33 cellular contexts compared by ENCODE assay signal in the genomic region with DNA sequence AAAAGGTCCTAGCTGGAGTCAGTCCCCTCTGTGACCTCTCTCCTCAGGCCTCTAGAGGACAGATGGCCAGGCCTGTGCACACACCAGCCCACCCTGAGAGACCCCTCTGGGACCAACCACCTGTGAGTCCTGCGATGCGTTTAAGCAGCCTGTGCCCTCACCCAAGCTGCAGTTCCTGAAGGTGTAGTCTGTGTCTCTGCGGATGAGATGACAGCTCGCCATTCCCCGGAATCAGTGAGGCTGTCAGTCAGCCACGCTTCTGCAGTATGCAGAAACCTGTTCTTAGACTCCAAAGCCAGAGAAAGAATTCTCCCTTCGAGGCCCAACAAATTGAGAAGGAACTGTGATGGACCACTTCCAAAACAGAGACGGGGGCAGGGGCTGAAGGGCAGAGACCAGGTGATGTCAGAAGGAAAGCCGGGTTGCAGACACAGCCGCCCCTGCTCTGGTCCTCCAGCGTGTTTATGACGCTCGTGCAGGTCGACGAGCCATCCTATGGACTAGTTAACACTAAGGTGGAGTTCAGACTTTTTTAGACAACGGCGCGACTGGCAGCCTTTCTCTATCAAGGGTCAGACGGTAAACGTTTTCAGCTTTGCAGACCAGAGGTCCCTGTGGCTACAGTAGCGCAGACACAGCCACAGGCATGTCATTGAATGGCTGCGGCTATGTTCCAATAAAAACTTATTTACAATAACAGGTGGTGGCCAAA. TPM values are rescaled to one million over a fixed set of nuclear protein-coding genes. Genes with fewer than 3 reads are reported as not detected.
DNase-seq lines count a peak whose midpoint lies in the region; ATAC-seq, FAIRE-seq and TF ChIP-seq lines count a peak whose summit lies in the region.
"Had no signal": no experiment of that assay in that cellular context is flagged by ENCODE, and none has a peak within 500 bp of the region (broad histone marks: within the 10 kb centered on the region; RNA-seq: fewer than 3 reads in every experiment).

No MANE protein-coding gene starts in this region.

- peaks cover 94% of the 10 kb centered on the region for H3K36me3 Mint-ChIP-seq in stimulated activated effector memory CD8-positive, alpha-beta T cell treated with anti-CD3 and anti-CD28 coated beads, Interleukin-12 subunit alpha, Interleukin-12 subunit beta, amount 100 ng/mL, for 72 hours
- H3K36me3 Mint-ChIP-seq: natural killer cell had no signal

- H3K4me1 ChIP-seq in A549 (peaks cover 36% of the 10 kb centered on the region), MM.1S (ENCODE audit: low read length) (0 out of 2 replicates have a peak, but pooled peaks cover 3% of the 10 kb centered on the region), mammary epithelial cell (ENCODE audit: insufficient read depth, low read length) (no peaks in the 10 kb centered on the region)
- H3K4me1 ChIP-seq: vagina had no signal

- H3K27ac ChIP-seq in A549 (peak overlapping the region in 1 of 2 experiments; percentile 72; a peak in 3 of 6 replicates), MM.1S (ENCODE audit: low read length) (no peak overlapping the region), mammary epithelial cell (ENCODE audit: insufficient read depth, low read depth, low read length) (no peak overlapping the region)
- H3K27ac ChIP-seq: BLaER1 treated with 17β-estradiol and CSF1 and Interleukin-3, amounts not matched to agents 10 nM and 100 nM; heart left ventricle; SK-N-MC; thoracic aorta; vagina had no signal

- no peaks in the 10 kb centered on the region for H4K20me1 ChIP-seq in MM.1S (ENCODE audit: insufficient read depth, low read length)
- no peaks in the 10 kb centered on the region for H4K20me1 ChIP-seq in mammary epithelial cell (ENCODE audit: insufficient read depth, low read length)

- H3K27me3 ChIP-seq in MM.1S (replicated peaks; ENCODE audit: insufficient read depth, low read length) (no peaks in the 10 kb centered on the region), mammary epithelial cell (ENCODE audit: insufficient read depth, low read length) (no peaks in the 10 kb centered on the region)
- H3K27me3 ChIP-seq: BLaER1 treated with 17β-estradiol and CSF1 and Interleukin-3, amounts not matched to agents 10 nM and 100 nM; heart left ventricle; vagina had no signal

- POLR2A ChIA-PET in A549 (lab: Yijun Ruan, JAX): interaction anchor here (1.4 kb wide), 1 partner anchor 13 kb away, joined by 3 read pairs; no protein-coding TSS in a partner anchor

- TF ChIP-seq CTCF in A549 (IDR thresholded peaks at IDR 0.05) (no peak), MM.1S (IDR thresholded peaks at IDR 0.05; ENCODE audit: low read length) (no peak), mammary epithelial cell (conservative IDR thresholded peaks at IDR 0.05 in 1 of 2, IDR thresholded peaks at IDR 0.05 in 1 of 2; ENCODE audit: extremely low read depth in 1 of 2, insufficient read depth in 1 of 2, low read depth in 1 of 2, low read length in 2 of 2) (no peak)

- TF ChIP-seq RAD21 in A549 (conservative IDR thresholded peaks at IDR 0.05 in 1 of 2, IDR thresholded peaks at IDR 0.05 in 1 of 2): no peak

- 94% methylated on average over 16 of the region's 22 CpGs for WGBS in A549 (ENCODE audit: missing lambda C conversion rate)
- 95% methylated on average over 21 of the region's 22 CpGs for WGBS in mammary epithelial cell (ENCODE audit: low coverage, missing lambda C conversion rate)

- H3K4me2 ChIP-seq in A549 (peak overlapping the region; percentile 73; the same call in 2 of the 3 replicates), MM.1S (ENCODE audit: low read depth, low read length) (no peak overlapping the region), mammary epithelial cell (ENCODE audit: insufficient read depth, low read depth, low read length) (no peak overlapping the region)
- H3K4me2 ChIP-seq: BLaER1 treated with 17β-estradiol and CSF1 and Interleukin-3, amounts not matched to agents 10 nM and 100 nM; GM23338 had no signal

- ATAC-seq in A549 (no peak), GM21737 (IDR thresholded peaks at IDR 0.05; ENCODE audit: unreplicated experiment) (no peak)
- no peak for ATAC-seq in stimulated activated effector memory CD8-positive, alpha-beta T cell treated with anti-CD3 and anti-CD28 coated beads, Interleukin-12 subunit alpha, Interleukin-12 subunit beta, amount 100 ng/mL, for 72 hours
- ATAC-seq: activated CD4-positive, CD25-positive, alpha-beta regulatory T cell treated with anti-CD3 and anti-CD28 coated beads, Interleukin-2, amount 50 U/mL, for 24 hours; esophagus mucosa; GM23338; heart left ventricle; left ventricle myocardium superior; natural killer cell; PC-3 had no signal

- H2AFZ ChIP-seq in MM.1S (ENCODE audit: low read length): no peak overlapping the region
- H2AFZ ChIP-seq in mammary epithelial cell (ENCODE audit: low read depth, low read length): no peak overlapping the region
- H2AFZ ChIP-seq: GM23338 had no signal

- H3K9me2 ChIP-seq in MM.1S (replicated peaks; ENCODE audit: insufficient read depth, low read length): no peaks in the 10 kb centered on the region

- no peak for FAIRE-seq in A549 (lab: Jason Lieb, UNC)
- FAIRE-seq: GM19239, kidney had no signal

- no peak for TF ChIP-seq EP300 in A549 (IDR thresholded peaks at IDR 0.05)

- no peak overlapping the region for H3K9ac ChIP-seq in MM.1S (ENCODE audit: low read length)
- no peak overlapping the region for H3K9ac ChIP-seq in mammary epithelial cell (ENCODE audit: insufficient read depth, low read length)

- H3K79me2 ChIP-seq in MM.1S (ENCODE audit: low read length) (no peaks in the 10 kb centered on the region), mammary epithelial cell (ENCODE audit: insufficient read depth, low read length) (peaks cover 7% of the 10 kb centered on the region)

- intact Hi-C loops in mammary epithelial cell (cut with micrococcal nuclease): no loop called here

- dilution Hi-C loops in mammary epithelial cell (cut with HindIII; ENCODE audit: low sequenced_read_pairs): no loop called here

- H3K36me3 ChIP-seq in MM.1S (replicated peaks; ENCODE audit: insufficient read depth, low read length): 0 out of 2 replicates have a peak, but pooled peaks cover 6% of the 10 kb centered on the region
- peaks cover 16% of the 10 kb centered on the region for H3K36me3 ChIP-seq in mammary epithelial cell (ENCODE audit: insufficient read depth, low read length)

- H3K27ac Mint-ChIP-seq in stimulated activated effector memory CD8-positive, alpha-beta T cell treated with anti-CD3 and anti-CD28 coated beads, Interleukin-12 subunit alpha, Interleukin-12 subunit beta, amount 100 ng/mL, for 72 hours: peak overlapping the region; percentile 63
- H3K27ac Mint-ChIP-seq: GM23338, natural killer cell had no signal

- H3K9me3 ChIP-seq in A549: no peaks in the 10 kb centered on the region
- no peaks in the 10 kb centered on the region for H3K9me3 ChIP-seq in MM.1S (replicated peaks; ENCODE audit: insufficient read depth, low read length)
- no peaks in the 10 kb centered on the region for H3K9me3 ChIP-seq in mammary epithelial cell (replicated peaks; ENCODE audit: insufficient read depth, low read length)
- H3K9me3 ChIP-seq: BLaER1 treated with 17β-estradiol and CSF1 and Interleukin-3, amounts not matched to agents 10 nM and 100 nM; Caco-2; heart left ventricle; thoracic aorta; vagina had no signal

- no peak for DNase-seq in A549 (ENCODE audit: low read depth in 1 of 2, low spot score in 1 of 2)
- peak; percentile 80 for DNase-seq in mesenteric fat pad (ENCODE audit: low spot score)
- DNase-seq in stimulated activated effector memory CD8-positive, alpha-beta T cell treated with anti-CD3 and anti-CD28 coated beads, Interleukin-12 subunit alpha, Interleukin-12 subunit beta, amount 100 ng/mL, for 72 hours (ENCODE audit: low spot score in 2 of 2): no peak
- DNase-seq in MM.1S: no peak
- no peak for DNase-seq in mammary epithelial cell
- DNase-seq: activated CD4-positive, alpha-beta T cell treated with anti-CD3 and anti-CD28 coated beads, Interleukin-2, amount 50 U/mL, for 48 hours; activated effector memory CD4-positive, alpha-beta T cell treated with Interleukin-2 at 50 U/mL for 16 hours; Caco-2; DND-41; GF-D8; heart left ventricle; IMR-90; kidney; left ventricle myocardium superior; natural killer cell; NCI-H2107; NCI-H345; NCI-H69; occipital lobe; PC-3; stimulated activated naive CD4-positive, alpha-beta T cell; T-helper 1 cell had no signal

- BruUV-seq in mammary epithelial cell (replicated peaks; lab: Mats Ljungman, UMichigan): no TSS peak

- H3K4me3 ChIP-seq in A549: no peak overlapping the region
- H3K4me3 ChIP-seq in MM.1S (ENCODE audit: low read length): no peak overlapping the region
- H3K4me3 ChIP-seq in mammary epithelial cell (replicated peaks in 1 of 3; ENCODE audit: insufficient read depth in 1 of 3, low read depth in 2 of 3, low read length in 3 of 3): no peak overlapping the region
- H3K4me3 ChIP-seq: BLaER1 treated with 17β-estradiol and CSF1 and Interleukin-3, amounts not matched to agents 10 nM and 100 nM; GM23338; heart left ventricle; SK-N-MC; thoracic aorta; vagina had no signal

- in situ Hi-C loops in mammary epithelial cell (cut with MboI; ENCODE audit: low sequenced_read_pairs in 2 of 2): no loop called here

- no peaks in the 10 kb centered on the region for H3F3A ChIP-seq in MM.1S (ENCODE audit: insufficient read depth, low read length)

- H3K9me3 Mint-ChIP-seq in stimulated activated effector memory CD8-positive, alpha-beta T cell treated with anti-CD3 and anti-CD28 coated beads, Interleukin-12 subunit alpha, Interleukin-12 subunit beta, amount 100 ng/mL, for 72 hours: no peaks in the 10 kb centered on the region
- H3K9me3 Mint-ChIP-seq: GM23338, mesothelial cell of epicardium, natural killer cell had no signal

- no peak overlapping the region for H3K4me3 Mint-ChIP-seq in stimulated activated effector memory CD8-positive, alpha-beta T cell treated with anti-CD3 and anti-CD28 coated beads, Interleukin-12 subunit alpha, Interleukin-12 subunit beta, amount 100 ng/mL, for 72 hours
- H3K4me3 Mint-ChIP-seq: GM23338, mesothelial cell of epicardium, natural killer cell had no signal

- peaks cover 19% of the 10 kb centered on the region for H3K4me1 Mint-ChIP-seq in stimulated activated effector memory CD8-positive, alpha-beta T cell treated with anti-CD3 and anti-CD28 coated beads, Interleukin-12 subunit alpha, Interleukin-12 subunit beta, amount 100 ng/mL, for 72 hours
- H3K4me1 Mint-ChIP-seq: mesothelial cell of epicardium had no signal

- CTCF ChIA-PET in A549 (lab: Yijun Ruan, JAX): interaction anchor here (0.7 kb wide), 1 partner anchor 10 kb away, joined by 3 read pairs; the partner anchor contains the start of gene MTERF4
- CTCF ChIA-PET in mammary epithelial cell (lab: Charles Lee; ENCODE audit: low non-redundant PET): no interaction called here

- TF ChIP-seq POLR2A in A549 (IDR thresholded peaks at IDR 0.05; ENCODE audit: low read length) (no peak), GM19193 (IDR thresholded peaks at IDR 0.05; ENCODE audit: extremely low read depth, insufficient read depth, insufficient read length) (peak; percentile 24)

RNA-seq across cellular contexts. Expression of gene MTERF4, which starts 10.2 kb away (rescaled TPM):
- polyA plus RNA-seq in A549 (2011; rRNA removed) (41.5 and 44.9 TPM in 2 replicates), A549 (2017; fragmentation: RNase III; extraction: RNeasy Plus Mini Kit Qiagen cat#74134 plus additional on column Dnase treatment) (39.9 to 51.5 TPM (median 47.1 TPM) in 3 replicates), mammary epithelial cell (26.5 TPM)
- 23.8 and 24.8 TPM in 2 replicates for polyA plus RNA-seq in A549 (2012; cell fraction: cytosol; rRNA removed)
- 32.6 and 44.7 TPM in 2 replicates for polyA plus RNA-seq in A549 (2012; cell fraction: nucleus; rRNA removed)
- polyA minus RNA-seq in A549 (2011; rRNA and poly(A)+ RNA removed): 33.8 and 41.7 TPM in 2 replicates
- total RNA-seq in mesenteric fat pad (23.6 TPM), mammary epithelial cell (10 to 100 TPM; 18.5 to 21.7 TPM)
- 18.9 TPM for polyA minus RNA-seq in mammary epithelial cell

RNA-seq across cellular contexts. Expression of gene PASK, which starts 57.4 kb away (rescaled TPM):
- 7.4 and 10.3 TPM in 2 replicates for polyA plus RNA-seq in A549 (2011; rRNA removed)
- 9.5 and 11.1 TPM in 2 replicates for polyA plus RNA-seq in A549 (2012; cell fraction: cytosol; rRNA removed)
- polyA plus RNA-seq in A549 (2012; cell fraction: nucleus; rRNA removed): 48.8 and 66.8 TPM in 2 replicates
- polyA plus RNA-seq in A549 (2017; fragmentation: RNase III; extraction: RNeasy Plus Mini Kit Qiagen cat#74134 plus additional on column Dnase treatment): 11.7 to 12.4 TPM (median 12.2 TPM) in 3 replicates
- polyA minus RNA-seq in A549 (2011; rRNA and poly(A)+ RNA removed): 12.6 and 20.9 TPM in 2 replicates
- 6.4 TPM for total RNA-seq in mesenteric fat pad
- total RNA-seq in mammary epithelial cell: 10 to 100 TPM in 1 of 2 donors, 1 to 10 TPM in 1; 6.0 to 18.6 TPM
- polyA plus RNA-seq in mammary epithelial cell: 5.3 TPM
- polyA minus RNA-seq in mammary epithelial cell: 27.8 TPM

RNA-seq across cellular contexts. Expression of gene PPP1R7, which starts 58.4 kb away (rescaled TPM):
- polyA plus RNA-seq in A549 (2011; rRNA removed) (50.0 and 76.4 TPM in 2 replicates), A549 (2017; fragmentation: RNase III; extraction: RNeasy Plus Mini Kit Qiagen cat#74134 plus additional on column Dnase treatment) (124 to 136 TPM (median 129 TPM) in 3 replicates), mammary epithelial cell (85.6 TPM)
- polyA plus RNA-seq in A549 (2012; cell fraction: cytosol; rRNA removed): 35.8 and 48.1 TPM in 2 replicates
- polyA plus RNA-seq in A549 (2012; cell fraction: nucleus; rRNA removed): 21.8 and 24.9 TPM in 2 replicates
- 22.3 and 23.8 TPM in 2 replicates for polyA minus RNA-seq in A549 (2011; rRNA and poly(A)+ RNA removed)
- total RNA-seq in mesenteric fat pad (48.9 TPM), mammary epithelial cell (10 to 100 TPM; 39.2 to 66.5 TPM)
- 22.3 TPM for polyA minus RNA-seq in mammary epithelial cell
